1 cellular context compared by ENCODE assay signal in the genomic region with DNA sequence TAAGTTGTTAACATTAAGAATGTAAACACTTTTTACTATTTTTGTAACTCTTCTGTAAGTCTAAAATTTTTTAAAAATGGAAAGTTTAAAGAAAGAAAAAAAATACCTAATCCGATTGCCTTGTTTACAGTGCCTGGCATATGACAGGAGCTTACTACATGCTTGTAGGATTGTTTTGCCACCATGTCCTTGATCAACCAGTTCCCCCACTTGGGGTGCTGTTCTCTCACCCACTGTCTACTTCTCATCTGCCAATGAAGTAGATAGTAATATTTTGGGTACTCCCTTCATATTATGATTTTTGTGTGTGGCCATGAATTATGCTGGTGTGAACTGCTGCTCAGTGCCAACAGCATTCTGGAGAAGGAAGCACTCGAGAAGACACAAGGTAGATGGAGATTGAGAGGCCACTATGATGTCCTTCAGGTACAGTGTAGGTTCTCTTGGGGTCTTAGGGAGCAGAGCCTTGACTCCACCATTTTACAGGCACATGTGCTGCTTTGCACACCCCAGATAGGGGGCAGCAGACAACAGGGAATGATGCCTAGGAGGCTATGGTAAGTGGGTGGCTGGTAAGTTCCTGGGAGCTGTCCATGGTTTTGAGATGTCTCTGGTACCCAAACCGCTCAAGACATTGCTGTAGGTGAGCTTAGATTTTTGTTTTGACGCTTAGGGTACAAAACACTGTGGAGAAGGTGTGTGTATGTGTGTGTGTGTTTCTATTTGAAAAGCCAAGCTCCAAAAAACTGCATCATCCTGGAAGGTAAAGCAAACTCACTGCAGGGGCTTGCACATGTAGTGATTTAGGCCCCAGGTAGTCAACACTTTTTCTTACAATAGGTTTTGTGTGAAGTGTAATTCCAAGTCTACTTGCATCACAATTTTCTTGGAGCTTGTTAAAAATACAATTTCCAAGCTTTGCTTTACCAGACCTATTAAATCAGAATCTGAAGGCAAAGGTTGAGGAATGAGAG.
A peak's percentile ranks its signal among the peaks of the same experiment; 100 is the strongest.
TF ChIP-seq lines count a peak whose summit lies in the region.

No MANE protein-coding gene starts in this region.

TF ChIP-seq in GM23338, 12 proteins besides CTCF, POLR2A, EP300 and RAD21 (continued from another document):
- TF ChIP-seq ZNF462 (CRISPR knock-in tag; IDR thresholded peaks at IDR 0.05) (peak; percentile 49; the same call in 1 of the 2 replicates), ZNF114 (CRISPR knock-in tag; IDR thresholded peaks at IDR 0.05) (peak; percentile 90; the same call in 1 of the 2 replicates)
